Comparison of ENCODE assay signal across 29 cellular contexts in genomic region chr4:6419452-6420028, GRCh38. TPM values are rescaled to one million over a fixed set of nuclear protein-coding genes. Genes with fewer than 3 reads are reported as not detected.
DNase-seq lines count a peak whose midpoint lies in the region; ATAC-seq, FAIRE-seq and TF ChIP-seq lines count a peak whose summit lies in the region.
"Had no signal": no experiment of that assay in that cellular context is flagged by ENCODE, and none has a peak within 500 bp of the region (broad histone marks: within the 10 kb centered on the region; RNA-seq: fewer than 3 reads in every experiment).

No MANE protein-coding gene starts in this region.

- H3K9me3 ChIP-seq in HepG2 (ENCODE audit: low read length) (no peaks in the 10 kb centered on the region), right lobe of liver (no peaks in the 10 kb centered on the region)
- H3K9me3 ChIP-seq: ascending aorta, psoas muscle, vagina had no signal

- no peaks in the 10 kb centered on the region for H3K4me1 ChIP-seq in HepG2 (ENCODE audit: insufficient read depth, low read length)
- H3K4me1 ChIP-seq in right lobe of liver = no peaks in the 10 kb centered on the region
- H3K4me1 ChIP-seq: ascending aorta, psoas muscle had no signal

- POLR2A ChIA-PET in HepG2 (lab: Yijun Ruan, JAX) = no interaction called here

- no peak for ATAC-seq in HepG2
- ATAC-seq in right lobe of liver = no peak
- no peak for ATAC-seq in HG03442 (IDR thresholded peaks at IDR 0.05; ENCODE audit: unreplicated experiment)
- ATAC-seq in GM18861 (IDR thresholded peaks at IDR 0.05; ENCODE audit: unreplicated experiment) = no peak
- ATAC-seq: natural killer cell treated with Interleukin-12 subunit alpha and Interleukin-12 subunit beta and Interleukin-15 and Interleukin-18, amount 100 ng/mL, for 72 hours; psoas muscle; SK-N-SH treated with all-trans-retinoic acid at 6 μM for 48 hours had no signal

- CTCF ChIA-PET in HepG2 (lab: Yijun Ruan, JAX; ENCODE audit: low intra/inter-chr PET ratio, low total read pairs) = no interaction called here

- TF ChIP-seq CTCF in HepG2 (CRISPR knock-in tag; IDR thresholded peaks at IDR 0.05) = no peak
- TF ChIP-seq CTCF in right lobe of liver (IDR thresholded peaks at IDR 0.05) = no peak

- H2AFZ ChIP-seq in HepG2 (ENCODE audit: low read length) = no peak overlapping the region
- H2AFZ ChIP-seq: hepatocyte had no signal

- H4K20me1 ChIP-seq in HepG2 (ENCODE audit: insufficient read depth, low read length) = no peaks in the 10 kb centered on the region

- no peak for TF ChIP-seq POLR2A in HepG2 (IDR thresholded peaks at IDR 0.05; ENCODE audit: insufficient read depth in 1 of 2, low read depth in 2 of 2, low read length in 2 of 2)
- no peak for TF ChIP-seq POLR2A in right lobe of liver (IDR thresholded peaks at IDR 0.05)

- H3K4me3 ChIP-seq in HepG2 (replicated peaks in 1 of 3; ENCODE audit: insufficient read depth in 1 of 3, low read depth in 2 of 3, low read length in 3 of 3) = no peak overlapping the region
- no peak overlapping the region for H3K4me3 ChIP-seq in right lobe of liver
- H3K4me3 ChIP-seq: ascending aorta, hepatocyte, psoas muscle, smooth muscle cell, vagina had no signal

- no peak overlapping the region for H3K4me2 ChIP-seq in HepG2 (ENCODE audit: low read depth, low read length)
- H3K4me2 ChIP-seq: hepatocyte, smooth muscle cell had no signal

- H3K27me3 ChIP-seq in HepG2 (ENCODE audit: control insufficient read depth in 1 of 2, insufficient read depth in 2 of 2, low read length in 2 of 2) (peaks cover 10 to 57% of the 10 kb centered on the region in 2 experiments), right lobe of liver (no peaks in the 10 kb centered on the region)
- H3K27me3 ChIP-seq: ascending aorta, hepatocyte, vagina had no signal

- H3K9ac ChIP-seq in HepG2 (ENCODE audit: insufficient read depth, low read depth, low read length) = no peak overlapping the region

- DNase-seq in HepG2 (ENCODE audit: low spot score) (no peak), right lobe of liver (no peak), middle frontal gyrus (ENCODE audit: extremely low spot score, low spot score) (peak; percentile 54), NCI-H2081 treated with DMSO at 0.1 percent for 48 hours (lab: John Stamatoyannopoulos, UW) (no peak)
- no peak for DNase-seq in NK-92 treated with Interleukin-12 subunit alpha and Interleukin-12 subunit beta, amount 100 ng/mL, for 24 hours (lab: John Stamatoyannopoulos, UW)
- DNase-seq: activated CD4-positive, alpha-beta memory T cell treated with anti-CD3 and anti-CD28 coated beads, Interleukin-2, amount 10 ng/mL, durations not matched to agents 7 days and 5 days; activated CD4-positive, CD25-positive, alpha-beta regulatory T cell; activated naive CD4-positive, alpha-beta T cell; activated T-cell treated with anti-CD3 and anti-CD28 coated beads, Interleukin-2, amount 50 U/mL, for 1 hour; CD4-positive, CD25-positive, alpha-beta regulatory T cell; mesendoderm; NCI-H146; NCI-H82; psoas muscle; RPMI8226; stimulated activated CD4-positive, alpha-beta T cell treated with anti-CD3 and anti-CD28 coated beads, Interleukin-4, amount 100 ng/mL, for 24 hours; T-helper 9 cell had no signal

- WGBS in HepG2 (ENCODE audit: low lambda C conversion rate) = 3% methylated on average over 5 of the region's 6 CpGs
- WGBS in right lobe of liver (ENCODE audit: insufficient coverage, low coverage, low lambda C conversion rate, missing lambda C conversion rate) = 39% methylated on average over 3 of the region's 6 CpGs

- no peak for TF ChIP-seq RAD21 in HepG2 (CRISPR knock-in tag; IDR thresholded peaks at IDR 0.05)

- H3K79me2 ChIP-seq in HepG2 (ENCODE audit: insufficient read depth, low read length) = no peaks in the 10 kb centered on the region
- H3K79me2 ChIP-seq: hepatocyte had no signal

- intact Hi-C loops in HepG2 (cut with micrococcal nuclease; ENCODE audit: unreplicated experiment) (no loop called here), right lobe of liver (cut with DNase I) (no loop called here)

- H3K27ac ChIP-seq in HepG2 (ENCODE audit: extremely low read length, insufficient read depth, low read length) (no peak overlapping the region), right lobe of liver (no peak overlapping the region), cingulate gyrus (ENCODE audit: low read depth, low read length) (peak overlapping the region; percentile 6)
- H3K27ac ChIP-seq: ascending aorta, hepatocyte, psoas muscle, vagina had no signal

- no peak for FAIRE-seq in HepG2 (lab: Jason Lieb, UNC)
- FAIRE-seq: GM12892, keratinocyte had no signal

- H3K36me3 ChIP-seq in HepG2 (replicated peaks in 1 of 2; ENCODE audit: control insufficient read depth in 1 of 2, insufficient read depth in 2 of 2, low read length in 2 of 2) (no peaks in the 10 kb centered on the region), right lobe of liver (no peaks in the 10 kb centered on the region)
- H3K36me3 ChIP-seq: ascending aorta, vagina had no signal

- no TSS peak for BruUV-seq in HepG2 (replicated peaks; lab: Mats Ljungman, UMichigan)

- TF ChIP-seq EP300 in HepG2 (IDR thresholded peaks at IDR 0.05; ENCODE audit: low read depth in 2 of 2, low read length in 2 of 2) (no peak), HepG2 (CRISPR knock-in tag; IDR thresholded peaks at IDR 0.05; ENCODE audit: borderline replicate concordance) (no peak)

- in situ Hi-C loops in HepG2 (cut with HindIII; ENCODE audit: extremely low pct_ligation_motif_present, low pct_unique_long_range_greater_than_20kb) = no loop called here

TF ChIP-seq in HepG2, 621 proteins besides CTCF, POLR2A, EP300 and RAD21:
- no peak for TF ChIP-seq THYN1 (CRISPR knock-in tag; IDR thresholded peaks at IDR 0.05; ENCODE audit: borderline replicate concordance, low read depth)
- peak; percentile 97 for TF ChIP-seq ZNF12 (CRISPR knock-in tag; IDR thresholded peaks at IDR 0.05)
- no peak for TF ChIP-seq ZNF326 (CRISPR knock-in tag; IDR thresholded peaks at IDR 0.05; ENCODE audit: borderline replicate concordance)
- TF ChIP-seq ZFP82 (CRISPR knock-in tag; IDR thresholded peaks at IDR 0.05; ENCODE audit: borderline replicate concordance) = no peak

RNA-seq across cellular contexts. Expression of gene PPP2R2C, which starts 52.9 kb away (rescaled TPM):
- total RNA-seq in HepG2 (2016; rRNA removed; fragmentation: Illumina TruSeq; extraction: Trizol) (0.60 and 1.2 TPM in 2 replicates), right lobe of liver (under 1 TPM in 2 of 6 experiments, not detected in 4; 0.12 to 0.27 TPM)
- total RNA-seq in HepG2 (2016; cell fraction: cytosol; rRNA removed; fragmentation: Illumina TruSeq; extraction: Trizol; ENCODE audit: low read depth) = 0.18 and 0.30 TPM in 2 replicates
- total RNA-seq in HepG2 (2016; cell fraction: insoluble cytoplasmic fraction; rRNA removed; fragmentation: Illumina TruSeq; extraction: Trizol) = 0.69 and 1.1 TPM in 2 replicates
- 0.83 and 1.1 TPM in 2 replicates for total RNA-seq in HepG2 (2016; cell fraction: membrane; rRNA removed; fragmentation: Illumina TruSeq; extraction: Trizol)
- 0.53 and 0.78 TPM in 2 replicates for total RNA-seq in HepG2 (2016; cell fraction: nucleus; rRNA removed; fragmentation: Illumina TruSeq; extraction: Trizol)
- 7.0 and 8.6 TPM in 2 replicates for polyA plus RNA-seq in HepG2 (2011; rRNA removed)
- polyA plus RNA-seq in HepG2 (2011; cell fraction: cytosol; rRNA removed) = 7.1 and 8.6 TPM in 2 replicates
- 5.4 and 5.9 TPM in 2 replicates for polyA plus RNA-seq in HepG2 (2011; cell fraction: nucleus; rRNA removed)
- polyA plus RNA-seq in HepG2 (2012) = 2.1 and 2.2 TPM in 2 replicates
- 0.25 and 0.43 TPM in 2 replicates for polyA plus RNA-seq in HepG2 (2016; cell fraction: cytosol; fragmentation: Illumina TruSeq; extraction: Trizol; ENCODE audit: low read depth)
- 2.3 TPM in 2 replicates for polyA plus RNA-seq in HepG2 (2016; cell fraction: insoluble cytoplasmic fraction; fragmentation: Illumina TruSeq; extraction: Trizol; ENCODE audit: low read depth)
- polyA plus RNA-seq in HepG2 (2016; cell fraction: membrane; fragmentation: Illumina TruSeq; extraction: Trizol; ENCODE audit: low read depth) = 0.92 and 1.3 TPM in 2 replicates
- 2.0 and 2.3 TPM in 2 replicates for polyA plus RNA-seq in HepG2 (2016; cell fraction: nucleus; fragmentation: Illumina TruSeq; extraction: Trizol; ENCODE audit: insufficient read depth, low read depth)
- polyA minus RNA-seq in HepG2 (2011; rRNA and poly(A)+ RNA removed; ENCODE audit: low replicate concordance) = 0.07 and 17.8 TPM in 2 replicates
- 3.9 and 5.6 TPM in 2 replicates for polyA minus RNA-seq in HepG2 (2011; cell fraction: cytosol; rRNA and poly(A)+ RNA removed)
- polyA minus RNA-seq in HepG2 (2011; cell fraction: nucleus; rRNA and poly(A)+ RNA removed) = 6.0 and 6.7 TPM in 2 replicates
- total RNA-seq: A673; activated CD4-positive, alpha-beta memory T cell treated with anti-CD3 and anti-CD28 coated beads, Interleukin-2, amount 10 ng/mL, durations not matched to agents 7 days and 5 days; CD4-positive, CD25-positive, alpha-beta regulatory T cell; natural killer cell treated with Interleukin-12 subunit alpha and Interleukin-12 subunit beta and Interleukin-15 and Interleukin-18, amount 100 ng/mL, for 72 hours had no signal
- polyA plus RNA-seq: CD4-positive, CD25-positive, alpha-beta regulatory T cell had no signal
